ENCODE assay signal across 2 cellular contexts in genomic region chr1:152107984-152108898, GRCh38.
TF ChIP-seq lines count a peak whose summit lies in the region.

No MANE protein-coding gene starts in this region.

TF ChIP-seq in SK-N-SH treated with all-trans-retinoic acid at 6 μM for 48 hours, 23 proteins besides CTCF, POLR2A, EP300 and RAD21 (continued from another document):
- TF ChIP-seq CREB5 (CRISPR knock-in tag; IDR thresholded peaks at IDR 0.05; ENCODE audit: low read depth): no peak
- TF ChIP-seq TSHZ2 (CRISPR knock-in tag; IDR thresholded peaks at IDR 0.05): no peak
- no peak for TF ChIP-seq CSDC2 (CRISPR knock-in tag; IDR thresholded peaks at IDR 0.05)
- no peak for TF ChIP-seq POU6F1 (CRISPR knock-in tag; IDR thresholded peaks at IDR 0.05; ENCODE audit: borderline replicate concordance, low read depth)
TF ChIP-seq in SK-N-SH treated with all-trans-retinoic acid at 6 μM for 48 hours: peak in this region for 0.

TF ChIP-seq in WTC11, 78 proteins besides CTCF, POLR2A, EP300 and RAD21 (continued from another document):
- TF ChIP-seq FOXP4 (CRISPR knock-in tag; IDR thresholded peaks at IDR 0.05) (0 out of 2 replicates have a peak, but pooled peaks have one; percentile 24), MYBL2 (CRISPR knock-in tag; IDR thresholded peaks at IDR 0.05) (no peak), E2F1 (CRISPR knock-in tag; IDR thresholded peaks at IDR 0.05) (no peak), TEAD4 (CRISPR knock-in tag; IDR thresholded peaks at IDR 0.05) (peak; percentile 53; the same call in 1 of the 2 replicates), CDX4 (CRISPR knock-in tag; IDR thresholded peaks at IDR 0.05; ENCODE audit: borderline replicate concordance) (no peak), STAT6 (CRISPR knock-in tag; conservative IDR thresholded peaks at IDR 0.05; ENCODE audit: low read depth) (no peak), GRHL2 (CRISPR knock-in tag; IDR thresholded peaks at IDR 0.05; ENCODE audit: insufficient replicate concordance, severe bottlenecking) (no peak)
